Comparison of ENCODE assay signal across 8 cellular contexts in the genomic region with DNA sequence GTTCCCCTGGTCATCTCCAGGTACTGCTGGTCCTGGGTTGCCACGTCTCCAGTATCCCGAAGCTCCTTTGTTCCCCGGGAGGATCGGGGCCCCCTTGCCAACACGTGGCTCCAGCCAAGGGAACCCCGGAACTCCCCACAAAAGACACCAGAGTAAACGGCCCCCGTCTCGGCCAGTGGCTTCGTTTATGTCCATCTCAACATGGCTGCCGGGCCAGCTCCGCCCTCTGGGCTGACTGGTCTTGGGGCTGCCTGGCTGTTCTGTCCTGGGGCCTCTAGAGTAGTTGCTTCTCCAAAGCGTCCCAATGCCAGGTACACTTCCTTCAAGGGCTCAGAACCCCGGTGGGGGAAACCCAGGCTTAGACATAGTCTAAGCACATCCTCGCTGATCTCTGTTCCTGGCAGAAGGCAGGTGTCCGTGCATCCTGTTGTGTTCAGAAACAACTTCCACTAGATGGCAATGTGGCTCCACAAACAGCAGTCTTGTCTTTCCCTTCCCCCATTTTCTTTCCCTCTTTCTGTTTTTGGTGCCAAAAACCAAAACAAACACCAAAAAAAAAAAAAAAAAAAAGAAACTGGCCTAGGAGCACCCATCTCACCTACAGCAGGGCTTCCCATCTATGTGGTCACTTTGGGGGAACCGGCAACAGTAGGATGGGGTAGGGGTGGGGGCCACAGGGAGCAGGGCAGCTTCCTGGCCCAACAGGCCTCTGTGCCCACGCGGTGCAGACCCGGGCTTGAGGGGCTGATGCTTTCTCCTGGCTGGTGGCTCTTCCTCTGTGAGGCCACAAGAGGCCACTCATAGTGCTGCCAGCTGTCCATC. TPM values are rescaled to one million over a fixed set of nuclear protein-coding genes. Genes with fewer than 3 reads are reported as not detected.
DNase-seq lines count a peak whose midpoint lies in the region; ATAC-seq and TF ChIP-seq lines count a peak whose summit lies in the region.

No MANE protein-coding gene starts in this region.

- intact Hi-C loops in Right ventricle myocardium superior (cut with DNase I): no loop called here

- H3K4me3 ChIP-seq in HAP-1 (no peak overlapping the region), MM.1S (ENCODE audit: low read length) (peak overlapping the region; percentile 67)

- peak overlapping the region; percentile 66 for H3K4me3 Mint-ChIP-seq in activated naive CD4-positive, alpha-beta T cell treated with anti-CD3 and anti-CD28 coated beads, Interleukin-2, amount 10 ng/mL, durations not matched to agents 7 days and 5 days

- no peaks in the 10 kb centered on the region for H4K20me1 ChIP-seq in MM.1S (ENCODE audit: insufficient read depth, low read length)

- H3K4me1 Mint-ChIP-seq in activated naive CD4-positive, alpha-beta T cell treated with anti-CD3 and anti-CD28 coated beads, Interleukin-2, amount 10 ng/mL, durations not matched to agents 7 days and 5 days: peaks cover 58% of the 10 kb centered on the region

- H3K9me2 ChIP-seq in MM.1S (replicated peaks; ENCODE audit: insufficient read depth, low read length): no peaks in the 10 kb centered on the region

- H3K9ac ChIP-seq in MM.1S (ENCODE audit: low read length): peak overlapping the region; percentile 86

- TF ChIP-seq CTCF in MM.1S (IDR thresholded peaks at IDR 0.05; ENCODE audit: low read length): peak; percentile 50

- ATAC-seq in Right ventricle myocardium superior (ENCODE audit: poor library complexity): peak; percentile 80
- no peak for ATAC-seq in HG03139 (IDR thresholded peaks at IDR 0.05; ENCODE audit: unreplicated experiment)

- H3K4me1 ChIP-seq in HAP-1 (no peaks in the 10 kb centered on the region), MM.1S (ENCODE audit: low read length) (peaks cover 29% of the 10 kb centered on the region)

- H3K9me3 ChIP-seq in HAP-1: no peaks in the 10 kb centered on the region
- H3K9me3 ChIP-seq in MM.1S (replicated peaks; ENCODE audit: insufficient read depth, low read length): no peaks in the 10 kb centered on the region

- no peaks in the 10 kb centered on the region for H3K27me3 ChIP-seq in HAP-1 (ENCODE audit: low read depth)
- H3K27me3 ChIP-seq in MM.1S (replicated peaks; ENCODE audit: insufficient read depth, low read length): no peaks in the 10 kb centered on the region

- peak overlapping the region; percentile 86 for H3K4me2 ChIP-seq in MM.1S (ENCODE audit: low read depth, low read length)

- peak overlapping the region; percentile 87 for H2AFZ ChIP-seq in MM.1S (ENCODE audit: low read length)

- H3K27me3 Mint-ChIP-seq in activated naive CD4-positive, alpha-beta T cell treated with anti-CD3 and anti-CD28 coated beads, Interleukin-2, amount 10 ng/mL, durations not matched to agents 7 days and 5 days: no peaks in the 10 kb centered on the region

- peak; percentile 77 for DNase-seq in GM04504 (ENCODE audit: low read depth)
- peak; percentile 44 to 66 for DNase-seq in HAP-1 (ENCODE audit: low spot score in 2 of 2)
- DNase-seq in MM.1S: peak; percentile 90
- peak; percentile 76 for DNase-seq in activated naive CD4-positive, alpha-beta T cell treated with anti-CD3 and anti-CD28 coated beads, Interleukin-2, amount 10 ng/mL, durations not matched to agents 7 days and 5 days
- DNase-seq in Right ventricle myocardium superior: no peak
- DNase-seq in renal cortical epithelial cell (ENCODE audit: low read depth): peak; percentile 47
- no peak for DNase-seq in NCI-H82 (lab: John Stamatoyannopoulos, UW)

- no peaks in the 10 kb centered on the region for H3K9me3 Mint-ChIP-seq in activated naive CD4-positive, alpha-beta T cell treated with anti-CD3 and anti-CD28 coated beads, Interleukin-2, amount 10 ng/mL, durations not matched to agents 7 days and 5 days

- H3K36me3 ChIP-seq in HAP-1 (replicated peaks) (peaks cover 4% of the 10 kb centered on the region), MM.1S (replicated peaks; ENCODE audit: insufficient read depth, low read length) (no peaks in the 10 kb centered on the region)

- H3K27ac Mint-ChIP-seq in activated naive CD4-positive, alpha-beta T cell treated with anti-CD3 and anti-CD28 coated beads, Interleukin-2, amount 10 ng/mL, durations not matched to agents 7 days and 5 days: peak overlapping the region; percentile 95

- CTCF ChIA-PET in activated naive CD4-positive, alpha-beta T cell treated with anti-CD3 and anti-CD28 coated beads, Interleukin-2, amount 10 ng/mL, durations not matched to agents 7 days and 5 days (lab: Charles Lee): interaction anchor here (0.8 to 1.9 kb wide), 7 partner anchors 37 to 214 kb away, joined by 3 to 9 read pairs (median 5); no protein-coding TSS in a partner anchor

- peaks cover 23% of the 10 kb centered on the region for H3K79me2 ChIP-seq in MM.1S (ENCODE audit: low read length)

- peaks cover 30% of the 10 kb centered on the region for H3F3A ChIP-seq in MM.1S (ENCODE audit: insufficient read depth, low read length)

- H3K27ac ChIP-seq in MM.1S (ENCODE audit: low read length): peak overlapping the region; percentile 90

- in situ Hi-C loops in HAP-1 (cut with MboI; ENCODE audit: low sequenced_read_pairs): loop anchor here (25.0 kb wide), 1 partner anchor 223 kb away; a partner anchor contains a TSS

- peaks cover 13% of the 10 kb centered on the region for H3K36me3 Mint-ChIP-seq in activated naive CD4-positive, alpha-beta T cell treated with anti-CD3 and anti-CD28 coated beads, Interleukin-2, amount 10 ng/mL, durations not matched to agents 7 days and 5 days

RNA-seq across cellular contexts. Expression of a gene that starts 35.3 kb away (rescaled TPM):
- 22.3 TPM for total RNA-seq in Right ventricle myocardium superior
- 3.8 and 6.8 TPM in 2 replicates for total RNA-seq in renal cortical epithelial cell

Comparison
In these comparisons a context has a peak if more than half of its experiments do, and no peak if none do; other contexts are left out.
1. DNase-seq: peak in GM04504 (single experiment), HAP-1 (2 of 2), MM.1S (single experiment), activated naive CD4-positive, alpha-beta T cell treated with anti-CD3 and anti-CD28 coated beads, Interleukin-2, amount 10 ng/mL, durations not matched to agents 7 days and 5 days (single experiment) and renal cortical epithelial cell (single experiment); none in Right ventricle myocardium superior (single experiment) and NCI-H82 (single experiment).